ENCODE assay signal across 11 cellular contexts in the genomic region with DNA sequence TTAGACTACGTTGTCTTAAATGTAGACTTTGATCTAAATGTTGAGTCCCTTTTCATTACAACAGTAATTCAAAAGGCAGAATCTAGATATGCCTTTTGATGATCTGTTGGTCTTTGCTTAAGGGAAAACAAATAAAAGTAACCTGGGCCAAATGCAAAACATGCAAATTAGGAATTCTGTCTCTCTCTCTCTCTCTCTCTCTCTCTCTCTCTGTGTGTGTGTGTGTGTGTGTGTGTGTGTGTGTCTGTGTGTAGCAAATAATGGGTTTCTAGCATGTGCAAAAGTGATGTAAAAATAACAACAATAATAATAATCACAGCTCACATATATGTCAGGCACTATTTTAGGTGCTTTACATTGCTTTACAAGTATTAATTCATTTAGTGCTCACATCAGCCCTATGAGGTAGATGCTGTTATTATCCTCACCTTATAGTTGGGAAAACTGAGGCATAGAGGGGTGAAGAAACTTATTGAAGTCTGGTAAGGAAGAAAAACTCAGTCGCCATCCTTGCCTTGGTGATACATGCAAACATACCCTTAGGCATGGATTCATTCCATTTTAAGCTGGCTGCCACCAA.
DNase-seq lines count a peak whose midpoint lies in the region; ATAC-seq, FAIRE-seq and TF ChIP-seq lines count a peak whose summit lies in the region.
"Had no signal": no experiment of that assay in that cellular context is flagged by ENCODE, and none has a peak within 500 bp of the region (broad histone marks: within the 10 kb centered on the region; RNA-seq: fewer than 3 reads in every experiment).

No MANE protein-coding gene starts in this region.

- no peak for DNase-seq in activated CD8-positive, alpha-beta memory T cell treated with anti-CD3 and anti-CD28 coated beads, Interleukin-2, amount 10 ng/mL, durations not matched to agents 7 days and 5 days
- no peak for DNase-seq in activated CD8-positive, alpha-beta memory T cell treated with anti-CD3 and anti-CD28 coated beads, Interleukin-2, amount 50 U/mL, for 4 hours
- no peak for DNase-seq in RWPE1 (ENCODE audit: low spot score)
- no peak for DNase-seq in endothelial cell of umbilical vein (ENCODE audit: low read depth, low spot score)
- no peak for DNase-seq in stimulated activated naive CD8-positive, alpha-beta T cell treated with anti-CD3 and anti-CD28 coated beads, Interleukin-15, amount 100 ng/mL, for 72 hours
- no peak for DNase-seq in iPS-NIHi7 (ENCODE audit: extremely low spot score)
- DNase-seq: NCI-H446, SW 1271 had no signal

- H3K27me3 Mint-ChIP-seq in activated CD8-positive, alpha-beta memory T cell treated with anti-CD3 and anti-CD28 coated beads, Interleukin-2, amount 10 ng/mL, durations not matched to agents 7 days and 5 days: no peaks in the 10 kb centered on the region
- no peaks in the 10 kb centered on the region for H3K27me3 Mint-ChIP-seq in stimulated activated naive CD8-positive, alpha-beta T cell treated with anti-CD3 and anti-CD28 coated beads, Interleukin-15, amount 100 ng/mL, for 72 hours

- intact Hi-C loops in endothelial cell of umbilical vein (cut with micrococcal nuclease): no loop called here

- peak overlapping the region; percentile 95 for H3K27ac Mint-ChIP-seq in activated CD8-positive, alpha-beta memory T cell treated with anti-CD3 and anti-CD28 coated beads, Interleukin-2, amount 10 ng/mL, durations not matched to agents 7 days and 5 days
- peak overlapping the region; percentile 81 to 95 for H3K27ac Mint-ChIP-seq in stimulated activated naive CD8-positive, alpha-beta T cell treated with anti-CD3 and anti-CD28 coated beads, Interleukin-15, amount 100 ng/mL, for 72 hours

- no peaks in the 10 kb centered on the region for H4K20me1 ChIP-seq in endothelial cell of umbilical vein (replicated peaks; ENCODE audit: control insufficient read depth, extremely low read depth, insufficient read depth, low read length)

- H3K9me3 Mint-ChIP-seq in activated CD8-positive, alpha-beta memory T cell treated with anti-CD3 and anti-CD28 coated beads, Interleukin-2, amount 10 ng/mL, durations not matched to agents 7 days and 5 days (ENCODE audit: low read depth): no peaks in the 10 kb centered on the region
- H3K9me3 Mint-ChIP-seq in stimulated activated naive CD8-positive, alpha-beta T cell treated with anti-CD3 and anti-CD28 coated beads, Interleukin-15, amount 100 ng/mL, for 72 hours: no peaks in the 10 kb centered on the region

- no peaks in the 10 kb centered on the region for H3K9me1 ChIP-seq in endothelial cell of umbilical vein (replicated peaks; ENCODE audit: control insufficient read depth, extremely low read depth, insufficient read depth, low read length)

- peaks cover 70% of the 10 kb centered on the region for H3K4me1 Mint-ChIP-seq in activated CD8-positive, alpha-beta memory T cell treated with anti-CD3 and anti-CD28 coated beads, Interleukin-2, amount 10 ng/mL, durations not matched to agents 7 days and 5 days
- peaks cover 79% of the 10 kb centered on the region for H3K4me1 Mint-ChIP-seq in stimulated activated naive CD8-positive, alpha-beta T cell treated with anti-CD3 and anti-CD28 coated beads, Interleukin-15, amount 100 ng/mL, for 72 hours

- no TSS peak for BruUV-seq in endothelial cell of umbilical vein (replicated peaks; lab: Mats Ljungman, UMichigan)

- no peaks in the 10 kb centered on the region for H3K36me3 ChIP-seq in endothelial cell of umbilical vein (ENCODE audit: control insufficient read depth in 2 of 2, extremely low read depth in 1 of 2, insufficient read depth in 2 of 2, low read length in 2 of 2)
- H3K36me3 ChIP-seq: tibial nerve had no signal

- H3K4me2 ChIP-seq in endothelial cell of umbilical vein (ENCODE audit: insufficient read depth, low read length): no peak overlapping the region

- FAIRE-seq in endothelial cell of umbilical vein (lab: Jason Lieb, UNC): peak; percentile 35

- no peaks in the 10 kb centered on the region for H3K9me3 ChIP-seq in endothelial cell of umbilical vein (replicated peaks; ENCODE audit: control insufficient read depth, insufficient read depth, low read length)
- H3K9me3 ChIP-seq: tibial nerve had no signal

- peak overlapping the region; percentile 16; the same call in 1 of the 2 replicates for H3K27ac ChIP-seq in RWPE1
- no peak overlapping the region for H3K27ac ChIP-seq in endothelial cell of umbilical vein (ENCODE audit: insufficient read depth, low read depth, low read length)

- peak overlapping the region; percentile 18 for H2AFZ ChIP-seq in endothelial cell of umbilical vein (ENCODE audit: low read depth, low read length)

- H3K36me3 Mint-ChIP-seq in activated CD8-positive, alpha-beta memory T cell treated with anti-CD3 and anti-CD28 coated beads, Interleukin-2, amount 10 ng/mL, durations not matched to agents 7 days and 5 days: no peaks in the 10 kb centered on the region

- POLR2A ChIA-PET in RWPE1 (lab: Yijun Ruan, JAX; ENCODE audit: low non-redundant PET) (interaction anchor here (0.8 to 1.5 kb wide), 3 partner anchors 74 to 175 kb away, joined by 3 to 5 read pairs (median 3); no protein-coding TSS in a partner anchor), endothelial cell of umbilical vein (lab: Charles Lee) (no interaction called here)

- H3K79me2 ChIP-seq in endothelial cell of umbilical vein (ENCODE audit: control insufficient read depth, insufficient read depth, low read length): no peaks in the 10 kb centered on the region

- dilution Hi-C loops in endothelial cell of umbilical vein (cut with MboI; ENCODE audit: extremely low pct_ligation_motif_present, low sequenced_read_pairs): no loop called here

- H3K4me1 ChIP-seq in endothelial cell of umbilical vein (ENCODE audit: control insufficient read depth, extremely low read depth, insufficient read depth, low read length): peaks cover 8% of the 10 kb centered on the region

- ATAC-seq in activated CD8-positive, alpha-beta memory T cell treated with anti-CD3 and anti-CD28 coated beads, Interleukin-2, amount 10 ng/mL, durations not matched to agents 7 days and 5 days: no peak
- no peak for ATAC-seq in stimulated activated naive CD8-positive, alpha-beta T cell treated with anti-CD3 and anti-CD28 coated beads, Interleukin-15, amount 100 ng/mL, for 72 hours
- ATAC-seq in HG03521 (IDR thresholded peaks at IDR 0.05; ENCODE audit: unreplicated experiment) (no peak), GM18520 (IDR thresholded peaks at IDR 0.05; ENCODE audit: unreplicated experiment) (no peak)

- no peak overlapping the region for H3K4me3 ChIP-seq in endothelial cell of umbilical vein (replicated peaks in 1 of 3; ENCODE audit: insufficient read depth in 1 of 3, low read depth in 1 of 3, low read length in 3 of 3)
- H3K4me3 ChIP-seq: tibial nerve had no signal

- TF ChIP-seq CTCF in RWPE1 (conservative IDR thresholded peaks at IDR 0.05; ENCODE audit: low read depth) (no peak), endothelial cell of umbilical vein (IDR thresholded peaks at IDR 0.05; ENCODE audit: extremely low read depth in 1 of 2, insufficient read depth in 1 of 2, low read depth in 1 of 2, low read length in 2 of 2) (no peak)

- peak overlapping the region; percentile 28 for H3K4me3 Mint-ChIP-seq in activated CD8-positive, alpha-beta memory T cell treated with anti-CD3 and anti-CD28 coated beads, Interleukin-2, amount 10 ng/mL, durations not matched to agents 7 days and 5 days
- H3K4me3 Mint-ChIP-seq in stimulated activated naive CD8-positive, alpha-beta T cell treated with anti-CD3 and anti-CD28 coated beads, Interleukin-15, amount 100 ng/mL, for 72 hours: peak overlapping the region; percentile 67 to 82

- no peak for TF ChIP-seq POLR2A in endothelial cell of umbilical vein (IDR thresholded peaks at IDR 0.05; ENCODE audit: low read depth, low read length)

- no peak overlapping the region for H3K9ac ChIP-seq in endothelial cell of umbilical vein (replicated peaks; ENCODE audit: extremely low read depth, insufficient read depth, low read length)

- H3K27me3 ChIP-seq in endothelial cell of umbilical vein (ENCODE audit: control insufficient read depth in 2 of 2, insufficient read depth in 2 of 2, low read length in 2 of 2): no peaks in the 10 kb centered on the region
- H3K27me3 ChIP-seq: tibial nerve had no signal

- CTCF ChIA-PET in activated CD8-positive, alpha-beta memory T cell treated with anti-CD3 and anti-CD28 coated beads, Interleukin-2, amount 10 ng/mL, durations not matched to agents 7 days and 5 days (lab: Charles Lee): interaction anchor here (0.7 to 2.9 kb wide), 17 partner anchors 12 to 176 kb away, joined by 3 to 13 read pairs (median 4); no protein-coding TSS in a partner anchor
- CTCF ChIA-PET in RWPE1 (lab: Yijun Ruan, JAX) (interaction anchor here (0.5 to 1.6 kb wide), 8 partner anchors 27 to 1124 kb away, joined by 3 to 7 read pairs (median 4); no protein-coding TSS in a partner anchor), endothelial cell of umbilical vein (lab: Charles Lee) (interaction anchor here (0.7 to 1.5 kb wide), 3 partner anchors 10 to 17 kb away, joined by 3 to 4 read pairs (median 3); no protein-coding TSS in a partner anchor)

TF ChIP-seq in endothelial cell of umbilical vein, 7 proteins besides CTCF, POLR2A, EP300 and RAD21:
- TF ChIP-seq JUN (IDR thresholded peaks at IDR 0.05; ENCODE audit: borderline replicate concordance, insufficient read depth, insufficient read length, low read depth): no peak
- no peak for TF ChIP-seq EZH2 (IDR thresholded peaks at IDR 0.05; ENCODE audit: borderline replicate concordance, low read depth, low read length, severe bottlenecking)
- TF ChIP-seq, protein P1, sequence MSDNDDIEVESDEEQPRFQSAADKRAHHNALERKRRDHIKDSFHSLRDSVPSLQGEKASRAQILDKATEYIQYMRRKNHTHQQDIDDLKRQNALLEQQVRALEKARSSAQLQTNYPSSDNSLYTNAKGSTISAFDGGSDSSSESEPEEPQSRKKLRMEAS (IDR thresholded peaks at IDR 0.05; ENCODE audit: insufficient read depth, insufficient read length): no peak
- no peak for TF ChIP-seq POLR2AphosphoS5 (IDR thresholded peaks at IDR 0.05; ENCODE audit: insufficient read depth, low read depth, low read length)
